15 cellular contexts compared by ENCODE assay signal in genomic region chr6:12530345-12530744, GRCh38.
DNase-seq lines count a peak whose midpoint lies in the region; ATAC-seq and TF ChIP-seq lines count a peak whose summit lies in the region.
"Had no signal": no experiment of that assay in that cellular context is flagged by ENCODE, and none has a peak within 500 bp of the region (broad histone marks: within the 10 kb centered on the region; RNA-seq: fewer than 3 reads in every experiment).

No MANE protein-coding gene starts in this region.

- H3K4me1 Mint-ChIP-seq in GM23338 (peaks cover 7% of the 10 kb centered on the region), endothelial cell (ENCODE audit: unreplicated experiment) (peaks cover 30% of the 10 kb centered on the region)
- H3K4me1 Mint-ChIP-seq: CD14-positive monocyte; CD4-positive, alpha-beta memory T cell had no signal

- no peaks in the 10 kb centered on the region for H3K79me2 ChIP-seq in GM23338 (replicated peaks; ENCODE audit: insufficient read depth)

- TF ChIP-seq CTCF in right atrium auricular region (IDR thresholded peaks at IDR 0.05) (no peak), GM23338 (conservative IDR thresholded peaks at IDR 0.05; ENCODE audit: low read depth in 2 of 2) (no peak), endothelial cell (IDR thresholded peaks at IDR 0.05; ENCODE audit: unreplicated experiment) (no peak), spleen (IDR thresholded peaks at IDR 0.05 in 8 of 11, conservative IDR thresholded peaks at IDR 0.05 in 3 of 11) (no peak)

- no peaks in the 10 kb centered on the region for H3K36me3 Mint-ChIP-seq in GM23338 (ENCODE audit: low read depth)
- no peaks in the 10 kb centered on the region for H3K36me3 Mint-ChIP-seq in endothelial cell (ENCODE audit: low read depth, unreplicated experiment)
- H3K36me3 Mint-ChIP-seq: CD14-positive monocyte; CD4-positive, alpha-beta memory T cell had no signal

- H3K4me3 ChIP-seq in right atrium auricular region (no peak overlapping the region), GM23338 (no peak overlapping the region), spleen (no peak overlapping the region)
- H3K4me3 ChIP-seq: BLaER1, GM12878, HAP-1 had no signal

- TF ChIP-seq POLR2A in spleen (IDR thresholded peaks at IDR 0.05): no peak

- H3F3A ChIP-seq in GM23338 (replicated peaks; ENCODE audit: low read depth): no peaks in the 10 kb centered on the region

- intact Hi-C loops in Right ventricle myocardium superior (cut with DNase I) (no loop called here), spleen (cut with DNase I; ENCODE audit: low total_unique reads) (no loop called here)

- H4K20me1 ChIP-seq in GM23338 (replicated peaks; ENCODE audit: insufficient read depth): no peaks in the 10 kb centered on the region
- H4K20me1 ChIP-seq: BLaER1 had no signal

- H3K27ac Mint-ChIP-seq in GM23338: no peak overlapping the region; the same call in 1 of the 2 replicates
- peak overlapping the region; percentile 46 for H3K27ac Mint-ChIP-seq in endothelial cell (ENCODE audit: unreplicated experiment)
- H3K27ac Mint-ChIP-seq: CD14-positive monocyte; CD4-positive, alpha-beta memory T cell had no signal

- WGBS in spleen, 5 donors: 48 to 77% (median 64%) methylated on average over 2 of the region's 2 CpGs

- H3K27me3 ChIP-seq in right atrium auricular region (no peaks in the 10 kb centered on the region), GM23338 (ENCODE audit: insufficient read depth) (no peaks in the 10 kb centered on the region), spleen (replicated peaks in 1 of 7) (peaks cover 0 to 10% (median 0%) of the 10 kb centered on the region in 7 donors)
- H3K27me3 ChIP-seq: BLaER1 had no signal

- H3K9me3 Mint-ChIP-seq in GM23338 (no peaks in the 10 kb centered on the region), endothelial cell (ENCODE audit: unreplicated experiment) (no peaks in the 10 kb centered on the region)

- H2AFZ ChIP-seq in GM23338: peak overlapping the region; percentile 86

- H3K9me3 ChIP-seq in right atrium auricular region (no peaks in the 10 kb centered on the region), spleen (no peaks in the 10 kb centered on the region)
- H3K9me3 ChIP-seq: BLaER1, HAP-1 had no signal

- ATAC-seq in Right ventricle myocardium superior (ENCODE audit: poor library complexity) (peak; percentile 55), GM23338 (no peak), GM19467 (IDR thresholded peaks at IDR 0.05; ENCODE audit: unreplicated experiment) (no peak)
- ATAC-seq: GM12878, HepG2 had no signal

- H3K36me3 ChIP-seq in right atrium auricular region (no peaks in the 10 kb centered on the region), GM23338 (ENCODE audit: insufficient read depth) (no peaks in the 10 kb centered on the region), spleen (no peaks in the 10 kb centered on the region)
- H3K36me3 ChIP-seq: BLaER1, HAP-1 had no signal

- no peak overlapping the region for H3K4me3 Mint-ChIP-seq in GM23338
- no peak overlapping the region for H3K4me3 Mint-ChIP-seq in endothelial cell (ENCODE audit: unreplicated experiment)
- H3K4me3 Mint-ChIP-seq: CD14-positive monocyte; CD4-positive, alpha-beta memory T cell had no signal

- H3K4me1 ChIP-seq in right atrium auricular region (peaks cover 0 to 9% of the 10 kb centered on the region in 2 donors), GM23338 (ENCODE audit: insufficient read depth) (0 out of 2 replicates have a peak, but pooled peaks cover 7% of the 10 kb centered on the region), spleen (peaks cover 0 to 3% (median 0%) of the 10 kb centered on the region in 6 donors)
- H3K4me1 ChIP-seq: BLaER1, HAP-1 had no signal

- H3K4me2 ChIP-seq in GM23338: no peak overlapping the region
- H3K4me2 ChIP-seq: BLaER1 had no signal

- H3K27me3 Mint-ChIP-seq in GM23338 (ENCODE audit: insufficient read depth, low read depth, poor library complexity): peaks cover 4% of the 10 kb centered on the region
- H3K27me3 Mint-ChIP-seq in endothelial cell (ENCODE audit: unreplicated experiment): peaks cover 1% of the 10 kb centered on the region

- H3K9me2 ChIP-seq in GM23338 (ENCODE audit: insufficient read depth): no peaks in the 10 kb centered on the region

- no peak overlapping the region for H3K27ac ChIP-seq in right atrium auricular region
- no peak overlapping the region for H3K27ac ChIP-seq in GM23338 (ENCODE audit: low read depth)
- H3K27ac ChIP-seq in spleen: peak overlapping the region in 6 of 8 donors; percentile 32 to 73 (median 64)
- H3K27ac ChIP-seq: BLaER1 had no signal

- no peak for DNase-seq in Right ventricle myocardium superior
- DNase-seq in right atrium auricular region (ENCODE audit: low spot score): no peak
- DNase-seq in GM23338 (ENCODE audit: low spot score): no peak
- no peak for DNase-seq in endothelial cell (ENCODE audit: low spot score)
- DNase-seq in spleen: no peak
- no peak for DNase-seq in UCSD-AML1 (lab: John Stamatoyannopoulos, UW; ENCODE audit: unreplicated experiment)
- DNase-seq: 8988T; CD4-positive, alpha-beta memory T cell; DMS79 treated with DMSO at 0.1 percent for 48 hours had no signal

TF ChIP-seq in GM23338, 12 proteins besides CTCF, POLR2A, EP300 and RAD21:
- no peak for TF ChIP-seq ZNF114 (CRISPR knock-in tag; IDR thresholded peaks at IDR 0.05)

Comparison
In these comparisons a context has a peak if more than half of its experiments do, and no peak if none do; other contexts are left out.
1. H3K27ac ChIP-seq: peak in spleen (6 of 8); none in right atrium auricular region (0 of 2) and GM23338 (single experiment).